In the genomic region with DNA sequence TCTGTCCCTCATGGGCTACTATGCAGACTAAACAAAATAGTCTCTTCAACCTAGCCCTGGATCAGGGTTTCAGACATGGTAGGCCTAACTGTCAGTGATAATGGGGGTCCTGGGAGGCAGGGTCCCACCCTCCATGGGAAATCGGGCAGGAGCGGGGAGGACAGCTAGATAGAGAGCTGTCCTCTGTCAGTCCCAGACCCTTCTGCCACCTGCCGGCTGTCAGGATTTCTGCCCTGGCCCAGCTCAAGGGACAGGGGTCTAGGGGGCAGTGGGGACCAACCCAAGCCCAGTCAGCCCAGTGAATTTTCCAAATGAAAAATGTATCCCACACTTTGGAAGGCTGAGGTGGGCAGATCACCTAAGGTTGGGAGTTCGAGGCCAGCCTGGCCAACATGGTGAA, we compare ENCODE assay signal across 2 cellular contexts.
TF ChIP-seq lines count a peak whose summit lies in the region.

No MANE protein-coding gene starts in this region.

TF ChIP-seq in K562, 482 proteins besides CTCF, POLR2A, EP300 and RAD21:
- TF ChIP-seq ZNF24 (IDR thresholded peaks at IDR 0.05), result no peak
- TF ChIP-seq SRSF3 (IDR thresholded peaks at IDR 0.05; ENCODE audit: insufficient read depth, low read length), result no peak
- peak; percentile 37; the same call in 1 of the 2 replicates for TF ChIP-seq ZBTB7A (IDR thresholded peaks at IDR 0.05; ENCODE audit: borderline replicate concordance, control insufficient read depth, low read depth, low read length)
- TF ChIP-seq EP400 (IDR thresholded peaks at IDR 0.05), result no peak

TF ChIP-seq in HepG2, 621 proteins besides CTCF, POLR2A, EP300 and RAD21:
- peak; percentile 9; the same call in 1 of the 2 replicates for TF ChIP-seq SMC3 (IDR thresholded peaks at IDR 0.05; ENCODE audit: low read length)
- TF ChIP-seq ZNF101 (CRISPR knock-in tag; IDR thresholded peaks at IDR 0.05; ENCODE audit: borderline replicate concordance, low read depth), result no peak
- TF ChIP-seq KDM2A (CRISPR knock-in tag; IDR thresholded peaks at IDR 0.05; ENCODE audit: borderline replicate concordance, low read depth), result 0 out of 2 replicates have a peak, but pooled peaks have one; percentile 36
- no peak for TF ChIP-seq RARA (CRISPR knock-in tag; IDR thresholded peaks at IDR 0.05)
- peak; percentile 57 for TF ChIP-seq STAG1 (CRISPR knock-in tag; IDR thresholded peaks at IDR 0.05)
- 0 out of 2 replicates have a peak, but pooled peaks have one; percentile 51 for TF ChIP-seq ZNF792 (CRISPR knock-in tag; IDR thresholded peaks at IDR 0.05)
- TF ChIP-seq, protein P1, sequence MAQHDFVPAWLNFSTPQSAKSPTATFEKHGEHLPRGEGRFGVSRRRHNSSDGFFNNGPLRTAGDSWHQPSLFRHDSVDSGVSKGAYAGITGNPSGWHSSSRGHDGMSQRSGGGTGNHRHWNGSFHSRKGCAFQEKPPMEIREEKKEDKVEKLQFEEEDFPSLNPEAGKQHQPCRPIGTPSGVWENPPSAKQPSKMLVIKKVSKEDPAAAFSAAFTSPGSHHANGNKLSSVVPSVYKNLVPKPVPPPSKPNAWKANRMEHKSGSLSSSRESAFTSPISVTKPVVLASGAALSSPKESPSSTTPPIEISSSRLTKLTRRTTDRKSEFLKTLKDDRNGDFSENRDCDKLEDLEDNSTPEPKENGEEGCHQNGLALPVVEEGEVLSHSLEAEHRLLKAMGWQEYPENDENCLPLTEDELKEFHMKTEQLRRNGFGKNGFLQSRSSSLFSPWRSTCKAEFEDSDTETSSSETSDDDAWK (CRISPR knock-in tag; IDR thresholded peaks at IDR 0.05), result no peak
- no peak for TF ChIP-seq GTF3A (CRISPR knock-in tag; conservative IDR thresholded peaks at IDR 0.05)
- TF ChIP-seq RFX5 (IDR thresholded peaks at IDR 0.05; ENCODE audit: low read depth, low read length), result no peak
- no peak for TF ChIP-seq ZNF34 (CRISPR knock-in tag; IDR thresholded peaks at IDR 0.05; ENCODE audit: borderline replicate concordance)
- no peak for TF ChIP-seq IKZF4 (CRISPR knock-in tag; IDR thresholded peaks at IDR 0.05; ENCODE audit: borderline replicate concordance, low read depth, not compliant biosample characterization)
- TF ChIP-seq ZNF484 (CRISPR knock-in tag; IDR thresholded peaks at IDR 0.05; ENCODE audit: borderline replicate concordance, low read depth), result no peak
- peak; percentile 21 for TF ChIP-seq XRCC5 (optimal IDR thresholded peaks at IDR 0.05; ENCODE audit: low read length)
- no peak for TF ChIP-seq PPARG (CRISPR knock-in tag; conservative IDR thresholded peaks at IDR 0.05)
- TF ChIP-seq ZBTB7B (CRISPR knock-in tag; IDR thresholded peaks at IDR 0.05), result peak; percentile 48; the same call in 1 of the 2 replicates
- TF ChIP-seq ZNF839 (CRISPR knock-in tag; IDR thresholded peaks at IDR 0.05; ENCODE audit: borderline replicate concordance), result no peak
- no peak for TF ChIP-seq FOXA1 (IDR thresholded peaks at IDR 0.05)
- TF ChIP-seq FOXA1 (CRISPR knock-in tag; IDR thresholded peaks at IDR 0.05), result no peak
- TF ChIP-seq PCBP2 (optimal IDR thresholded peaks at IDR 0.05; ENCODE audit: low read depth, low read length, poor library complexity, severe bottlenecking), result no peak
- TF ChIP-seq NPAS2 (CRISPR knock-in tag; IDR thresholded peaks at IDR 0.05; ENCODE audit: borderline replicate concordance), result no peak
